15 cellular contexts compared by ENCODE assay signal in genomic region chr1:60234761-60235160, GRCh38.
"Had no signal": no experiment of that assay in that cellular context is flagged by ENCODE, and none has a peak within 500 bp of the region (broad histone marks: within the 10 kb centered on the region; RNA-seq: fewer than 3 reads in every experiment).

No MANE protein-coding gene starts in this region.

- H3K27ac ChIP-seq: adrenal gland, cardiac muscle cell, hepatocyte, lower lobe of right lung, psoas muscle, right atrium auricular region, tibial artery had no signal

- DNase-seq: activated CD4-positive, alpha-beta T cell treated with anti-CD3 and anti-CD28 coated beads, Interleukin-2, amount 10 ng/mL, durations not matched to agents 7 days and 5 days; activated CD8-positive, alpha-beta T cell treated with anti-CD3 and anti-CD28 coated beads for 36 hours; adrenal gland; glutamatergic neuron; immature natural killer cell; lower lobe of right lung; naive thymus-derived CD4-positive, alpha-beta T cell; psoas muscle; stimulated activated CD4-positive, alpha-beta T cell treated with anti-CD3 and anti-CD28 coated beads, Interleukin-12 subunit alpha, Interleukin-12 subunit beta, amount 100 ng/mL, for 4 hours; SW 1271; T-helper 17 cell; tibial artery had no signal

- H3K36me3 ChIP-seq: adrenal gland, cardiac muscle cell, lower lobe of right lung, right atrium auricular region, tibial artery had no signal

- H3K9me3 ChIP-seq: adrenal gland, lower lobe of right lung, psoas muscle, tibial artery had no signal

- H3K4me3 ChIP-seq: adrenal gland, cardiac muscle cell, hepatocyte, lower lobe of right lung, psoas muscle, right atrium auricular region, tibial artery had no signal

- H3K4me1 ChIP-seq: adrenal gland, lower lobe of right lung, psoas muscle, right atrium auricular region, tibial artery had no signal

- H3K27me3 ChIP-seq: adrenal gland, cardiac muscle cell, hepatocyte, right atrium auricular region, tibial artery had no signal
